Comparison of ENCODE assay signal across 7 cellular contexts in the genomic region with DNA sequence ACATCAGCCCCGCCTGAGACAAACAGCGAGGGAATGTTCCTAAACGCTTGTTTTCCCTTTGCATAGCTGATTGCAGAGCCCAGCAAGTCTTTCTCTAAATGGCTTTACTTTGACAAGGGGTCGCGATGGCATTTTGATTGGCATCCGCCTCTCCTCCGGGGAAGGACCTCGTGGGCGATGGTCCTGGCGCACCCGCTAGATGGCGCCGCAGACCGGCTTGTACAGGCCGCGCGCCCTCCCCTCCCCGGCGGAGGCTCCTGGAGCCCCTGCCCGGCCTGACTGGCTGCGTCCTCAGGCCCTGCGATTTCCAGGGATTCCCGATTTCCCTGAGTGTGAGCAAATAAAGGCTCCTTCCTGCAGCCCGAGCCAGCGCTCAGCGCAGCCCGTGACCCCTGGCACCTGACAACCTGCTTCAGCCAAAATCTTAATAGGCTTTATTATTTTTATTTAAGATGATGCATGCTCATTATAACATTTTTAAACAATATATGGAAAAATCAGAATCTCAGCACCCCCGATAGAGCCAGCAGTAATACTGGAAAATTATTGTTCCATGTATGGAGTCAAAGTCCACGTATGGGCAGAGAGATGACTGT.
DNase-seq lines count a peak whose midpoint lies in the region; ATAC-seq, FAIRE-seq and TF ChIP-seq lines count a peak whose summit lies in the region.

No MANE protein-coding gene starts in this region.

- H3K4me3 ChIP-seq in bronchial epithelial cell (ENCODE audit: low read depth, low read length) (no peak overlapping the region), small intestine (ENCODE audit: low read depth in 1 of 2, low read length in 2 of 2) (no peak overlapping the region)

- H3K27ac ChIP-seq in small intestine (ENCODE audit: low read depth in 1 of 2, low read length in 1 of 2), result no peak overlapping the region

- DNase-seq in NCI-H2227 (lab: John Stamatoyannopoulos, UW; ENCODE audit: unreplicated experiment), result peak; percentile 58
- no peak for DNase-seq in bronchial epithelial cell (ENCODE audit: low read depth)
- peak; percentile 66 for DNase-seq in medulla oblongata (ENCODE audit: extremely low spot score)
- no peak for DNase-seq in middle frontal gyrus (ENCODE audit: extremely low spot score, low spot score)
- no peak for DNase-seq in small intestine

- FAIRE-seq in bronchial epithelial cell (lab: Jason Lieb, UNC), result no peak
- FAIRE-seq in small intestine (lab: Jason Lieb, UNC), result no peak

- no peaks in the 10 kb centered on the region for H3K27me3 ChIP-seq in bronchial epithelial cell (ENCODE audit: control insufficient read depth, insufficient read depth, low read length)
- peaks cover 0 to 3% of the 10 kb centered on the region in 2 donors for H3K27me3 ChIP-seq in small intestine (ENCODE audit: control insufficient read depth in 2 of 2, insufficient read depth in 2 of 2, low read length in 2 of 2)

- no peaks in the 10 kb centered on the region for H3K4me1 ChIP-seq in small intestine (ENCODE audit: control insufficient read depth in 2 of 2, insufficient read depth in 1 of 2, low read depth in 1 of 2, low read length in 1 of 2)

- no peaks in the 10 kb centered on the region for H3K9me3 ChIP-seq in small intestine (ENCODE audit: control insufficient read depth, low read depth)

- H3K36me3 ChIP-seq in bronchial epithelial cell (ENCODE audit: control insufficient read depth, insufficient read depth, low read length) (no peaks in the 10 kb centered on the region), small intestine (ENCODE audit: control insufficient read depth in 2 of 2, insufficient read depth in 2 of 2, low read length in 2 of 2) (no peaks in the 10 kb centered on the region)

- peak; percentile 54 for ATAC-seq in GM21737 (IDR thresholded peaks at IDR 0.05; ENCODE audit: unreplicated experiment)

- WGBS in small intestine, 3 donors, result 8 to 13% (median 11%) methylated on average over 28 to 29 of the region's 29 CpGs

- peak; percentile 83 for TF ChIP-seq CTCF in GM12872 (IDR thresholded peaks at IDR 0.05; ENCODE audit: insufficient read depth, low read depth, low read length)
- TF ChIP-seq CTCF in bronchial epithelial cell (IDR thresholded peaks at IDR 0.05; ENCODE audit: insufficient read depth, low read length, severe bottlenecking), result peak; percentile 55

Comparison
In these comparisons a context has a peak if more than half of its experiments do, and no peak if none do; other contexts are left out.
1. DNase-seq: peak in NCI-H2227 (single experiment) and medulla oblongata (single experiment); none in bronchial epithelial cell (single experiment), middle frontal gyrus (single experiment) and small intestine (single experiment).